Comparison of ENCODE assay signal across 8 cellular contexts in genomic region chr9:78236511-78236950, GRCh38. TPM values are rescaled to one million over a fixed set of nuclear protein-coding genes. Genes with fewer than 3 reads are reported as not detected.
A peak's percentile ranks its signal among the peaks of the same experiment; 100 is the strongest.
DNase-seq lines count a peak whose midpoint lies in the region; ATAC-seq and TF ChIP-seq lines count a peak whose summit lies in the region.

No MANE protein-coding gene starts in this region.

- no peaks in the 10 kb centered on the region for H3K36me3 ChIP-seq in GM06990 (ENCODE audit: control insufficient read depth, insufficient read depth, low read length)
- no peaks in the 10 kb centered on the region for H3K36me3 ChIP-seq in adrenal gland (replicated peaks in 1 of 2)
- peaks cover 0 to 8% (median 2%) of the 10 kb centered on the region in 5 donors for H3K36me3 ChIP-seq in subcutaneous abdominal adipose tissue (ENCODE audit: control insufficient read depth in 5 of 5, insufficient read depth in 5 of 5, low read length in 5 of 5)

- H3K9me3 Mint-ChIP-seq in IgD-negative memory B cell = no peaks in the 10 kb centered on the region
- no peaks in the 10 kb centered on the region for H3K9me3 Mint-ChIP-seq in immature natural killer cell

- no peaks in the 10 kb centered on the region for H3K27me3 ChIP-seq in GM06990 (replicated peaks; ENCODE audit: control insufficient read depth, insufficient read depth, low read length)
- no peaks in the 10 kb centered on the region for H3K27me3 ChIP-seq in adrenal gland
- H3K27me3 ChIP-seq in subcutaneous abdominal adipose tissue (ENCODE audit: control insufficient read depth in 5 of 5, insufficient read depth in 4 of 5, low read length in 5 of 5) = no peaks in the 10 kb centered on the region

- H3K9ac ChIP-seq in subcutaneous abdominal adipose tissue (ENCODE audit: low read length in 5 of 5) = peak overlapping the region; percentile 29 to 87 (median 72)

- H3K4me3 Mint-ChIP-seq in IgD-negative memory B cell (peak overlapping the region in 3 of 4 donors; percentile 95 to 99 (median 97)), immature natural killer cell (peak overlapping the region in 1 of 5 donors; percentile 93)

- H3K27me3 Mint-ChIP-seq in IgD-negative memory B cell (no peaks in the 10 kb centered on the region), immature natural killer cell (ENCODE audit: low read depth in 3 of 3) (peaks cover 0 to 18% (median 12%) of the 10 kb centered on the region in 3 donors)

- ATAC-seq in GM21526 (IDR thresholded peaks at IDR 0.05; ENCODE audit: low FRiP score, unreplicated experiment) = peak; percentile 14

- TF ChIP-seq CTCF in GM06990 (IDR thresholded peaks at IDR 0.05; ENCODE audit: insufficient read depth, low read length, poor library complexity, severe bottlenecking) (no peak), adrenal gland (IDR thresholded peaks at IDR 0.05) (no peak)

- peaks cover 3% of the 10 kb centered on the region for H3K36me3 Mint-ChIP-seq in IgD-negative memory B cell
- H3K36me3 Mint-ChIP-seq in immature natural killer cell = peaks cover 6 to 12% (median 10%) of the 10 kb centered on the region in 3 donors

- intact Hi-C loops in adrenal gland (cut with DNase I) = no loop called here

- no peaks in the 10 kb centered on the region for H3K9me3 ChIP-seq in adrenal gland (replicated peaks in 1 of 3)
- no peaks in the 10 kb centered on the region for H3K9me3 ChIP-seq in subcutaneous abdominal adipose tissue (ENCODE audit: control insufficient read depth in 5 of 5, low read length in 5 of 5)

- H3K4me3 ChIP-seq in GM06990 (replicated peaks; ENCODE audit: low read depth, low read length) (peak overlapping the region; percentile 83), adrenal gland (peak overlapping the region; percentile 64 to 97 (median 84)), subcutaneous abdominal adipose tissue (ENCODE audit: low read depth in 1 of 5, low read length in 5 of 5) (peak overlapping the region; percentile 81 to 93 (median 85))

- H3K4me1 ChIP-seq in adrenal gland (replicated peaks in 1 of 2) = peaks cover 7 to 12% of the 10 kb centered on the region in 2 donors
- peaks cover 0 to 19% (median 13%) of the 10 kb centered on the region in 5 donors for H3K4me1 ChIP-seq in subcutaneous abdominal adipose tissue (ENCODE audit: control insufficient read depth in 5 of 5, insufficient read depth in 5 of 5, low read length in 5 of 5)

- DNase-seq in GM06990 (ENCODE audit: extremely low read depth, insufficient read length) = no peak
- DNase-seq in adrenal gland = no peak
- DNase-seq in immature natural killer cell = no peak
- no peak for DNase-seq in NAMALWA (ENCODE audit: low spot score)
- DNase-seq in central memory CD4-positive, alpha-beta T cell = no peak

- H3K4me1 Mint-ChIP-seq in IgD-negative memory B cell (peaks cover 15 to 30% (median 17%) of the 10 kb centered on the region in 3 donors), immature natural killer cell (peaks cover 50 to 60% of the 10 kb centered on the region in 2 donors)

- peak overlapping the region in 4 of 5 donors; percentile 57 to 94 (median 75) for H3K27ac ChIP-seq in adrenal gland
- peak overlapping the region; percentile 45 for H3K27ac ChIP-seq in subcutaneous abdominal adipose tissue (ENCODE audit: low read depth, low read length)

- 7 to 15% (median 7%) methylated on average over 7 to 13 of the region's 13 CpGs for WGBS in adrenal gland, 4 donors

- peak overlapping the region in 2 of 3 donors; percentile 39 to 77 for H3K27ac Mint-ChIP-seq in IgD-negative memory B cell
- H3K27ac Mint-ChIP-seq in immature natural killer cell = peak overlapping the region; percentile 83 to 98 (median 90)

- TF ChIP-seq POLR2A in adrenal gland (IDR thresholded peaks at IDR 0.05) = no peak

RNA-seq across cellular contexts. Expression of gene CEP78, which starts 0.7 kb away (rescaled TPM):
- polyA plus RNA-seq in IgD-negative memory B cell (12.3 TPM), adrenal gland (1 to 10 TPM; 5.5 to 9.0 (median 6.5) TPM), immature natural killer cell (100 to 1,000 TPM in 1 of 3 donors, 10 to 100 TPM in 2; 57.3 to 138 (median 70.9) TPM)
- 10 to 100 TPM in 5 of 8 donors, 1 to 10 TPM in 3; 8.4 to 18.5 (median 11.1) TPM for total RNA-seq in adrenal gland
